In genomic region chr6:43758617-43759050, GRCh38 we compare ENCODE assay signal across 7 cellular contexts. TPM values are rescaled to one million over a fixed set of nuclear protein-coding genes. Genes with fewer than 3 reads are reported as not detected.
A peak's percentile ranks its signal among the peaks of the same experiment; 100 is the strongest.
DNase-seq lines count a peak whose midpoint lies in the region; ATAC-seq and TF ChIP-seq lines count a peak whose summit lies in the region.

No MANE protein-coding gene starts in this region.

- no peaks in the 10 kb centered on the region for H3K27me3 ChIP-seq in psoas muscle (ENCODE audit: insufficient read depth in 3 of 3, low read length in 2 of 3)

- TF ChIP-seq CTCF in GM12872 (IDR thresholded peaks at IDR 0.05; ENCODE audit: insufficient read depth, low read depth, low read length) (peak; percentile 90), epithelial cell of proximal tubule (conservative IDR thresholded peaks at IDR 0.05; ENCODE audit: low read depth, low read length) (peak; percentile 82), psoas muscle (IDR thresholded peaks at IDR 0.05) (peak; percentile 78)

- H3K27ac ChIP-seq in psoas muscle = no peak overlapping the region

- no peak overlapping the region for H3K4me3 ChIP-seq in epithelial cell of proximal tubule (ENCODE audit: low read depth, low read length)
- H3K4me3 ChIP-seq in psoas muscle = no peak overlapping the region

- ATAC-seq in psoas muscle (peak; percentile 78 to 93 (median 86)), GM21526 (IDR thresholded peaks at IDR 0.05; ENCODE audit: low FRiP score, unreplicated experiment) (no peak)

- no peaks in the 10 kb centered on the region for H3K36me3 ChIP-seq in psoas muscle (ENCODE audit: insufficient read depth in 1 of 2, low read depth in 1 of 2)

- H3K4me1 ChIP-seq in psoas muscle = no peaks in the 10 kb centered on the region

- peak; percentile 26 for DNase-seq in NCI-H82 treated with DMSO at 0.1 percent for 48 hours (lab: John Stamatoyannopoulos, UW; ENCODE audit: unreplicated experiment)
- DNase-seq in epithelial cell of proximal tubule (ENCODE audit: low read depth) = no peak
- DNase-seq in psoas muscle = peak in 1 of 2 donors; percentile 66
- no peak for DNase-seq in amygdala (lab: John Stamatoyannopoulos, UW)
- DNase-seq in medulla oblongata (ENCODE audit: extremely low spot score) = no peak

- intact Hi-C loops in psoas muscle (cut with DNase I) = loop anchor here (1.0 to 2.0 kb wide), 2 partner anchors 92 kb away; no protein-coding TSS in a partner anchor

- H3K9me3 ChIP-seq in psoas muscle = no peaks in the 10 kb centered on the region

- WGBS in psoas muscle, 3 donors = 58 to 64% (median 60%) methylated on average over 9 of the region's 9 CpGs

RNA-seq across cellular contexts. Expression of gene VEGFA, which starts 11.4 kb away (rescaled TPM):
- 103 and 120 TPM in 2 replicates for total RNA-seq in epithelial cell of proximal tubule
- total RNA-seq in psoas muscle = 100 to 1,000 TPM; 132 to 345 (median 208) TPM
- 100 to 1,000 TPM in 1 of 3 donors, 10 to 100 TPM in 2; 78.1 to 125 (median 88.3) TPM for polyA plus RNA-seq in psoas muscle
